Comparison of ENCODE assay signal across 9 cellular contexts in the genomic region with DNA sequence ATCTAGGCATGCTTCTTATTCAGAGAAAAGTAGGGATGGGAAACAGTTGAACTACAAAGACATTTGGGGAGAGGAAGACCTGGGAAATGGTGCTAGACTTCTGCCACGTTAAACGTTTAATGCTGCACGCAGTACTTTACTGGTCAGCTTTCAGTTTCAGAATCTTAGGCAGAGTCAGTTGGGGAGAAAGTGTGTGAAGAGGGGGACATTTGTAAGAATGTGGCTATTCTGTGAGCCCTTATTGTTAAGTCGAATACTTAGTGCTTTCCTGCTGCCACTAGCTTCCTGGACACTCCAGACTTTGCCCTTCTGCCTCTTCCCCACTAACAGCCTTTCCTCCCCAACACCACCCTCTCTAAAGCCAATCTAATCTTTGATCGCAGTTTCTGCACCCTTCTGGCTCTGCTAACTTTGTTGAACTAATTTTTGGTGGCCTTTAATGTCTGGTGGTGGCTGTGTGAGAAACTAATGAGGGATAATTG. TPM values are rescaled to one million over a fixed set of nuclear protein-coding genes. Genes with fewer than 3 reads are reported as not detected.
DNase-seq lines count a peak whose midpoint lies in the region; ATAC-seq and TF ChIP-seq lines count a peak whose summit lies in the region.
"Had no signal": no experiment of that assay in that cellular context is flagged by ENCODE, and none has a peak within 500 bp of the region (broad histone marks: within the 10 kb centered on the region; RNA-seq: fewer than 3 reads in every experiment).

No MANE protein-coding gene starts in this region.

- POLR2A ChIA-PET in CD8-positive, alpha-beta T cell (lab: Charles Lee) = no interaction called here

- H3K4me1 Mint-ChIP-seq in CD8-positive, alpha-beta T cell (ENCODE audit: low read depth) = peaks cover under 1% of the 10 kb centered on the region

- TF ChIP-seq POLR2A in Peyer's patch (IDR thresholded peaks at IDR 0.05) = no peak
- no peak for TF ChIP-seq POLR2A in testis (IDR thresholded peaks at IDR 0.05)

- H3K4me3 Mint-ChIP-seq in CD8-positive, alpha-beta T cell = no peak overlapping the region
- H3K4me3 Mint-ChIP-seq: activated naive CD4-positive, alpha-beta T cell treated with anti-CD3 and anti-CD28 coated beads, Interleukin-2, amount 50 U/mL, for 24 hours had no signal

- CTCF ChIA-PET in CD8-positive, alpha-beta T cell (lab: Charles Lee) = no interaction called here

- no peaks in the 10 kb centered on the region for H3K36me3 ChIP-seq in CD8-positive, alpha-beta T cell (ENCODE audit: insufficient read depth, low read length)
- no peaks in the 10 kb centered on the region for H3K36me3 ChIP-seq in Peyer's patch
- H3K36me3 ChIP-seq in lower lobe of right lung = no peaks in the 10 kb centered on the region
- no peaks in the 10 kb centered on the region for H3K36me3 ChIP-seq in testis (ENCODE audit: low read depth, missing control alignments)

- DNase-seq in CD8-positive, alpha-beta T cell = no peak
- peak in 1 of 3 donors; percentile 66 for DNase-seq in Peyer's patch
- DNase-seq in lower lobe of right lung = no peak
- no peak for DNase-seq in stimulated activated naive CD8-positive, alpha-beta T cell treated with anti-CD3 and anti-CD28 coated beads, Interleukin-15, Interleukin-2, amounts not matched to agents 100 U/mL and 50 U/mL, for 24 hours
- no peak for DNase-seq in middle frontal gyrus (ENCODE audit: extremely low spot score, low spot score)
- no peak for DNase-seq in testis

- H3K9me3 Mint-ChIP-seq in CD8-positive, alpha-beta T cell = no peaks in the 10 kb centered on the region
- H3K9me3 Mint-ChIP-seq: activated naive CD4-positive, alpha-beta T cell treated with anti-CD3 and anti-CD28 coated beads, Interleukin-2, amount 50 U/mL, for 24 hours had no signal

- 50 to 59% methylated on average over 5 of the region's 5 CpGs for WGBS in testis, 2 donors

- peak overlapping the region; percentile 22 for H3K27ac Mint-ChIP-seq in CD8-positive, alpha-beta T cell
- H3K27ac Mint-ChIP-seq: activated naive CD4-positive, alpha-beta T cell treated with anti-CD3 and anti-CD28 coated beads, Interleukin-2, amount 50 U/mL, for 24 hours had no signal

- no peak overlapping the region for H3K4me3 ChIP-seq in CD8-positive, alpha-beta T cell (ENCODE audit: low read depth, low read length)
- H3K4me3 ChIP-seq in Peyer's patch (peak overlapping the region in 1 of 4 donors; percentile 9), lower lobe of right lung (no peak overlapping the region), testis (no peak overlapping the region)

- no peaks in the 10 kb centered on the region for H3K36me3 Mint-ChIP-seq in CD8-positive, alpha-beta T cell
- H3K36me3 Mint-ChIP-seq: activated naive CD4-positive, alpha-beta T cell treated with anti-CD3 and anti-CD28 coated beads, Interleukin-2, amount 50 U/mL, for 24 hours had no signal

- TF ChIP-seq CTCF in CD8-positive, alpha-beta T cell (IDR thresholded peaks at IDR 0.05) = no peak
- TF ChIP-seq CTCF in Peyer's patch (IDR thresholded peaks at IDR 0.05) (no peak), lower lobe of right lung (IDR thresholded peaks at IDR 0.05) (no peak), testis (IDR thresholded peaks at IDR 0.05) (no peak)

- H3K27me3 Mint-ChIP-seq in CD8-positive, alpha-beta T cell (ENCODE audit: low read depth) = peaks cover 3% of the 10 kb centered on the region
- H3K27me3 Mint-ChIP-seq: activated naive CD4-positive, alpha-beta T cell treated with anti-CD3 and anti-CD28 coated beads, Interleukin-2, amount 50 U/mL, for 24 hours had no signal

- no peaks in the 10 kb centered on the region for H3K9me3 ChIP-seq in CD8-positive, alpha-beta T cell (ENCODE audit: low read length)
- no peaks in the 10 kb centered on the region for H3K9me3 ChIP-seq in Peyer's patch
- H3K9me3 ChIP-seq in lower lobe of right lung = no peaks in the 10 kb centered on the region
- H3K9me3 ChIP-seq in testis = no peaks in the 10 kb centered on the region

- intact Hi-C loops in CD8-positive, alpha-beta T cell (cut with DNase I, micrococcal nuclease) = no loop called here
- intact Hi-C loops in lower lobe of right lung (cut with DNase I) = no loop called here
- intact Hi-C loops in testis (cut with DNase I; ENCODE audit: low total_unique reads) = no loop called here

- peaks cover under 1% of the 10 kb centered on the region for H3K4me1 ChIP-seq in CD8-positive, alpha-beta T cell (ENCODE audit: insufficient read depth, low read length)
- peaks cover 0 to 44% (median 6%) of the 10 kb centered on the region in 4 donors for H3K4me1 ChIP-seq in Peyer's patch
- peaks cover 66% of the 10 kb centered on the region for H3K4me1 ChIP-seq in lower lobe of right lung
- peaks cover 26% of the 10 kb centered on the region for H3K4me1 ChIP-seq in testis

- H3K27ac ChIP-seq in CD8-positive, alpha-beta T cell (ENCODE audit: low read depth, low read length) = no peak overlapping the region
- H3K27ac ChIP-seq in Peyer's patch = peak overlapping the region; percentile 3 to 84 (median 66)
- peak overlapping the region; percentile 63 for H3K27ac ChIP-seq in lower lobe of right lung
- H3K27ac ChIP-seq in testis = peak overlapping the region in 1 of 2 donors; percentile 72

- H3K27me3 ChIP-seq in CD8-positive, alpha-beta T cell (ENCODE audit: insufficient read depth, low read length) = no peaks in the 10 kb centered on the region
- no peaks in the 10 kb centered on the region for H3K27me3 ChIP-seq in Peyer's patch
- H3K27me3 ChIP-seq in lower lobe of right lung (ENCODE audit: low read depth) = no peaks in the 10 kb centered on the region
- no peaks in the 10 kb centered on the region for H3K27me3 ChIP-seq in testis

- ATAC-seq in CD8-positive, alpha-beta T cell = no peak
- ATAC-seq in GM19351 (IDR thresholded peaks at IDR 0.05; ENCODE audit: unreplicated experiment) = peak; percentile 86
- no peak for ATAC-seq in lower lobe of right lung
- no peak for ATAC-seq in stimulated activated naive CD8-positive, alpha-beta T cell treated with anti-CD3 and anti-CD28 coated beads, Interleukin-15, Interleukin-2, amounts not matched to agents 100 U/mL and 50 U/mL, for 24 hours
- no peak for ATAC-seq in GM21528 (IDR thresholded peaks at IDR 0.05; ENCODE audit: low FRiP score, unreplicated experiment)

RNA-seq across cellular contexts. Expression of a gene that starts 6.1 kb away (rescaled TPM):
- total RNA-seq in CD8-positive, alpha-beta T cell = 1 to 10 TPM; 8.1 to 8.6 TPM
- total RNA-seq in Peyer's patch (100 to 1,000 TPM in 3 of 4 donors, 10 to 100 TPM in 1; 60.2 to 185 (median 140) TPM), lower lobe of right lung (80.4 TPM), testis (10 to 100 TPM; 33.5 to 43.6 TPM)
- polyA plus RNA-seq in testis (ENCODE audit: insufficient read depth, low read depth, low replicate concordance) = 115 TPM

RNA-seq across cellular contexts. Expression of a gene that starts 55.3 kb away (rescaled TPM):
- under 1 TPM; 0.78 to 0.81 TPM for total RNA-seq in CD8-positive, alpha-beta T cell
- total RNA-seq in Peyer's patch (10 to 100 TPM; 10.2 to 16.5 (median 12.4) TPM), lower lobe of right lung (17.7 TPM), testis (10 to 100 TPM; 11.1 to 12.1 TPM)
- 7.1 TPM for polyA plus RNA-seq in testis (ENCODE audit: insufficient read depth, low read depth, low replicate concordance)

Comparison
In these comparisons a context has a peak if more than half of its experiments do, and no peak if none do; other contexts are left out.
1. RNA of a gene that starts 55.3 kb away (total RNA-seq): 17.7 TPM in lower lobe of right lung (single experiment), 10.2 to 16.5 TPM in Peyer's patch and 11.1 to 12.1 TPM in testis; 0.78 to 0.81 TPM in CD8-positive, alpha-beta T cell; every median in the first group is over 4 times any median in the second.